ENCODE assay signal across 9 cellular contexts in genomic region chr15:70507772-70508351, GRCh38.
A peak's percentile ranks its signal among the peaks of the same experiment; 100 is the strongest.
DNase-seq lines count a peak whose midpoint lies in the region; ATAC-seq and TF ChIP-seq lines count a peak whose summit lies in the region.
"Had no signal": no experiment of that assay in that cellular context is flagged by ENCODE, and none has a peak within 500 bp of the region (broad histone marks: within the 10 kb centered on the region; RNA-seq: fewer than 3 reads in every experiment).

No MANE protein-coding gene starts in this region.

- TF ChIP-seq CTCF in RWPE2 (IDR thresholded peaks at IDR 0.05; ENCODE audit: poor library complexity, severe bottlenecking) (no peak), fibroblast of mammary gland (conservative IDR thresholded peaks at IDR 0.05; ENCODE audit: control insufficient read depth, insufficient read depth, low read depth, low read length) (no peak), omental fat pad (IDR thresholded peaks at IDR 0.05) (no peak)

- H3K4me1 ChIP-seq in ACC112 (ENCODE audit: control insufficient read depth, insufficient read depth, low read length, unreplicated experiment) (peaks cover 67% of the 10 kb centered on the region), RWPE2 (ENCODE audit: insufficient read depth, poor library complexity, severe bottlenecking) (peaks cover 59% of the 10 kb centered on the region)
- peaks cover 25% of the 10 kb centered on the region for H3K4me1 ChIP-seq in effector memory CD4-positive, alpha-beta T cell (ENCODE audit: control insufficient read depth, insufficient read depth, low read length, poor library complexity, severe bottlenecking)

- ATAC-seq in RWPE2 (ENCODE audit: low read depth) (peak; percentile 52), omental fat pad (ENCODE audit: low FRiP score) (no peak), HG03457 (IDR thresholded peaks at IDR 0.05; ENCODE audit: unreplicated experiment) (no peak)

- H3K79me2 ChIP-seq in ACC112 (ENCODE audit: control insufficient read depth, insufficient read depth, low read length, unreplicated experiment): no peaks in the 10 kb centered on the region

- H3K4me3 ChIP-seq in ACC112 (ENCODE audit: low read depth, low read length): 0 out of 2 replicates have a peak overlapping the region, but pooled peaks have one; percentile 42
- H3K4me3 ChIP-seq in RWPE2 (ENCODE audit: severe bottlenecking): no peak overlapping the region
- no peak overlapping the region for H3K4me3 ChIP-seq in fibroblast of mammary gland (ENCODE audit: control insufficient read depth, low read depth, low read length)
- H3K4me3 ChIP-seq in effector memory CD4-positive, alpha-beta T cell (ENCODE audit: insufficient read depth, low read depth, low read length, poor library complexity, severe bottlenecking): no peak overlapping the region
- H3K4me3 ChIP-seq: heart right ventricle had no signal

- DNase-seq in HK-2 (ENCODE audit: unreplicated experiment) (peak; percentile 48), RWPE2 (ENCODE audit: low spot score) (no peak), fibroblast of mammary gland (ENCODE audit: low read depth) (peak; percentile 57), omental fat pad (ENCODE audit: low spot score) (no peak), amniotic stem cell (lab: John Stamatoyannopoulos, UW) (no peak)
- no peak for DNase-seq in effector memory CD4-positive, alpha-beta T cell
- DNase-seq: heart right ventricle had no signal

- peaks cover 10% of the 10 kb centered on the region for H3K9me3 ChIP-seq in RWPE2 (ENCODE audit: severe bottlenecking)
- peaks cover 9% of the 10 kb centered on the region for H3K9me3 ChIP-seq in effector memory CD4-positive, alpha-beta T cell (ENCODE audit: control insufficient read depth, low read length)

- H3K27me3 ChIP-seq in ACC112 (ENCODE audit: insufficient read depth, low read length): no peaks in the 10 kb centered on the region
- H3K27me3 ChIP-seq in RWPE2 (ENCODE audit: insufficient read depth, poor library complexity, severe bottlenecking): no peaks in the 10 kb centered on the region
- H3K27me3 ChIP-seq in effector memory CD4-positive, alpha-beta T cell (replicated peaks; ENCODE audit: control insufficient read depth, insufficient read depth, low read length, poor library complexity, severe bottlenecking): no peaks in the 10 kb centered on the region
- H3K27me3 ChIP-seq: heart right ventricle had no signal

- no peak overlapping the region for H2AFZ ChIP-seq in ACC112 (ENCODE audit: low read length, unreplicated experiment)

- peak overlapping the region; percentile 88 for H3K27ac ChIP-seq in ACC112 (ENCODE audit: low read depth, low read length)
- peak overlapping the region; percentile 88 for H3K27ac ChIP-seq in RWPE2 (ENCODE audit: poor library complexity, severe bottlenecking)
- no peak overlapping the region for H3K27ac ChIP-seq in effector memory CD4-positive, alpha-beta T cell (ENCODE audit: insufficient read depth, low read length, poor library complexity, severe bottlenecking)

- H3K36me3 ChIP-seq in ACC112 (ENCODE audit: insufficient read depth, low read length) (no peaks in the 10 kb centered on the region), RWPE2 (ENCODE audit: low read depth) (no peaks in the 10 kb centered on the region)
- no peaks in the 10 kb centered on the region for H3K36me3 ChIP-seq in effector memory CD4-positive, alpha-beta T cell (ENCODE audit: control insufficient read depth, insufficient read depth, low read length)
- H3K36me3 ChIP-seq: heart right ventricle had no signal

Comparison
In these comparisons a context has a peak if more than half of its experiments do, and no peak if none do; other contexts are left out.
1. DNase-seq: peak in HK-2 (single experiment) and fibroblast of mammary gland (single experiment); none in RWPE2 (single experiment), omental fat pad (single experiment), effector memory CD4-positive, alpha-beta T cell (0 of 3) and amniotic stem cell (single experiment).